17 cellular contexts compared by ENCODE assay signal in genomic region chr18:56076735-56077134, GRCh38.
DNase-seq lines count a peak whose midpoint lies in the region; ATAC-seq and TF ChIP-seq lines count a peak whose summit lies in the region.
"Had no signal": no experiment of that assay in that cellular context is flagged by ENCODE, and none has a peak within 500 bp of the region (broad histone marks: within the 10 kb centered on the region; RNA-seq: fewer than 3 reads in every experiment).

No MANE protein-coding gene starts in this region.

- H3K27me3 ChIP-seq in IMR-90 (ENCODE audit: control insufficient read depth, insufficient read depth, low read length) (no peaks in the 10 kb centered on the region), transverse colon (no peaks in the 10 kb centered on the region)
- H3K27me3 ChIP-seq: BLaER1 treated with 17β-estradiol and CSF1 and Interleukin-3, amounts not matched to agents 10 nM and 100 nM had no signal

- H2AFZ ChIP-seq in IMR-90 (replicated peaks; ENCODE audit: low read length, poor library complexity): no peak overlapping the region

- POLR2A ChIA-PET in IMR-90 (lab: Charles Lee; ENCODE audit: unreplicated experiment): no interaction called here

- no peak overlapping the region for H3K4ac ChIP-seq in IMR-90 (ENCODE audit: low read depth, low read length)

- CTCF ChIA-PET in IMR-90 (lab: Yijun Ruan, JAX): no interaction called here

- H2BK5ac ChIP-seq in IMR-90 (ENCODE audit: low read depth, low read length, poor library complexity, severe bottlenecking): no peak overlapping the region

- DNase-seq in Daoy (ENCODE audit: low read depth) (peak; percentile 18), IMR-90 (peak; percentile 30), RPMI7951 (ENCODE audit: low read depth) (peak; percentile 40), retina (peak; percentile 24), NCI-H146 (lab: John Stamatoyannopoulos, UW) (no peak), Ammon's horn (ENCODE audit: low spot score) (no peak), transverse colon (no peak), cardiac septum (ENCODE audit: low spot score) (no peak)
- DNase-seq: 8988T; Calu3; CD8-positive, alpha-beta T cell; DMS79 treated with DMSO at 0.1 percent for 48 hours; EL had no signal

- no peak overlapping the region for H2BK120ac ChIP-seq in IMR-90 (ENCODE audit: low read depth, low read length)

- no TSS peak for BruUV-seq in IMR-90 (replicated peaks; lab: Mats Ljungman, UMichigan)

- H3K9me1 ChIP-seq in IMR-90 (ENCODE audit: insufficient read depth, low read length): no peaks in the 10 kb centered on the region

- no peak overlapping the region for H2BK20ac ChIP-seq in IMR-90 (ENCODE audit: low read depth, low read length)

- no peak overlapping the region for H2AK9ac ChIP-seq in IMR-90 (replicated peaks; ENCODE audit: low read depth, low read length, poor library complexity)

- no peak for TF ChIP-seq CTCF in IMR-90 (conservative IDR thresholded peaks at IDR 0.05; ENCODE audit: low read depth, low read length)
- no peak for TF ChIP-seq CTCF in transverse colon (IDR thresholded peaks at IDR 0.05)

- no peak for TF ChIP-seq POLR2A in IMR-90 (IDR thresholded peaks at IDR 0.05; ENCODE audit: low read depth, low read length)
- TF ChIP-seq POLR2A in transverse colon (IDR thresholded peaks at IDR 0.05): no peak

- no peak overlapping the region for H2AK5ac ChIP-seq in IMR-90 (ENCODE audit: low read depth, low read length)

- peaks cover 3% of the 10 kb centered on the region; the same call in 1 of the 2 replicates for H3K9me3 ChIP-seq in IMR-90 (ENCODE audit: control insufficient read depth, insufficient read depth, low read length)
- H3K9me3 ChIP-seq in transverse colon: no peaks in the 10 kb centered on the region
- H3K9me3 ChIP-seq: HAP-1 had no signal

- H3K9ac ChIP-seq in IMR-90 (ENCODE audit: low read depth, low read length): no peak overlapping the region
- H3K9ac ChIP-seq: BLaER1 treated with 17β-estradiol and CSF1 and Interleukin-3, amounts not matched to agents 10 nM and 100 nM had no signal

- H3K18ac ChIP-seq in IMR-90 (ENCODE audit: low read depth, low read length): no peak overlapping the region

- H3K27ac ChIP-seq in IMR-90 (ENCODE audit: insufficient read depth, low read length): no peak overlapping the region
- H3K27ac ChIP-seq in transverse colon: no peak overlapping the region
- H3K27ac ChIP-seq: BLaER1 treated with 17β-estradiol and CSF1 and Interleukin-3, amounts not matched to agents 10 nM and 100 nM; HL-60 had no signal

- ATAC-seq in IMR-90 (ENCODE audit: low read depth): no peak
- ATAC-seq: CD8-positive, alpha-beta T cell; GM12878 had no signal

- no peak for TF ChIP-seq RAD21 in IMR-90 (IDR thresholded peaks at IDR 0.05; ENCODE audit: low read length)

- no peaks in the 10 kb centered on the region for H4K20me1 ChIP-seq in IMR-90 (ENCODE audit: insufficient read depth, low read length)
- H4K20me1 ChIP-seq: BLaER1 treated with 17β-estradiol and CSF1 and Interleukin-3, amounts not matched to agents 10 nM and 100 nM had no signal

- H3K14ac ChIP-seq in IMR-90 (replicated peaks; ENCODE audit: low read depth, low read length): no peak overlapping the region

- H3K4me1 ChIP-seq in IMR-90 (ENCODE audit: control insufficient read depth, insufficient read depth, low read length): no peaks in the 10 kb centered on the region
- H3K4me1 ChIP-seq in transverse colon: no peaks in the 10 kb centered on the region
- H3K4me1 ChIP-seq: HAP-1 had no signal

- no peak overlapping the region for H2BK15ac ChIP-seq in IMR-90 (ENCODE audit: low read depth, low read length)

- intact Hi-C loops in IMR-90 (cut with micrococcal nuclease): no loop called here
- intact Hi-C loops in transverse colon (cut with DNase I; ENCODE audit: low total_unique reads): no loop called here
- intact Hi-C loops in cardiac septum (cut with DNase I): no loop called here

- H3K23ac ChIP-seq in IMR-90 (ENCODE audit: low read depth, low read length): no peak overlapping the region

- no peak for TF ChIP-seq EP300 in transverse colon (IDR thresholded peaks at IDR 0.05; ENCODE audit: low read depth)

- no peak overlapping the region for H3K56ac ChIP-seq in IMR-90 (ENCODE audit: extremely low read depth, insufficient read depth, low read length)

- in situ Hi-C loops in IMR-90 (cut with MboI; ENCODE audit: low sequenced_read_pairs) (no loop called here), transverse colon (cut with MboI; ENCODE audit: low pct_ligation_motif_present in 1 of 4, low pct_unique_long_range_greater_than_20kb in 1 of 4, low sequenced_read_pairs in 3 of 4) (loop anchor here in 1 of 4 donors (25.0 kb wide), 1 partner anchor 486 kb away; no protein-coding TSS in a partner anchor)

- no peak overlapping the region for H4K8ac ChIP-seq in IMR-90 (ENCODE audit: low read depth in 2 of 2, low read length in 2 of 2)

- dilution Hi-C loops in IMR-90 (cut with HindIII; ENCODE audit: low sequenced_read_pairs, unreplicated experiment): no loop called here

- H3K4me3 ChIP-seq in IMR-90 (ENCODE audit: insufficient read depth, low read depth, low read length): no peak overlapping the region
- H3K4me3 ChIP-seq in transverse colon: no peak overlapping the region
- H3K4me3 ChIP-seq: BLaER1 treated with 17β-estradiol and CSF1 and Interleukin-3, amounts not matched to agents 10 nM and 100 nM; GM12878; HAP-1 had no signal

- no peak overlapping the region for H4K5ac ChIP-seq in IMR-90 (ENCODE audit: low read depth, low read length)

- no peak overlapping the region for H4K91ac ChIP-seq in IMR-90 (ENCODE audit: insufficient read depth, low read depth, low read length)

- H3K36me3 ChIP-seq in IMR-90 (ENCODE audit: control insufficient read depth, insufficient read depth, low read length) (no peaks in the 10 kb centered on the region), transverse colon (no peaks in the 10 kb centered on the region)
- H3K36me3 ChIP-seq: BLaER1 treated with 17β-estradiol and CSF1 and Interleukin-3, amounts not matched to agents 10 nM and 100 nM; HAP-1 had no signal

- no CpG with 5 or more reads among the region's 1 CpG for WGBS in IMR-90 (ENCODE audit: extremely low coverage in 2 of 2, insufficient read length in 1 of 2), 2 experiments
- WGBS in transverse colon (ENCODE audit: low coverage in 1 of 2), 2 donors: 84% methylated on average over 1 of the region's 1 CpG; no CpG with 5 or more reads in 1 of the 2 donors

- no peak overlapping the region for H3K4me2 ChIP-seq in IMR-90 (ENCODE audit: low read depth, low read length)
- H3K4me2 ChIP-seq: BLaER1 treated with 17β-estradiol and CSF1 and Interleukin-3, amounts not matched to agents 10 nM and 100 nM had no signal

- no peaks in the 10 kb centered on the region for H3K79me1 ChIP-seq in IMR-90 (ENCODE audit: low read depth in 1 of 2, low read length in 2 of 2)

TF ChIP-seq in IMR-90, 13 proteins besides CTCF, POLR2A, EP300 and RAD21:
- TF ChIP-seq CEBPB (IDR thresholded peaks at IDR 0.05; ENCODE audit: low read depth, low read length) (no peak), CHD1 (IDR thresholded peaks at IDR 0.05; ENCODE audit: low read depth, low read length) (no peak)

Comparison
In these comparisons a context has a peak if more than half of its experiments do, and no peak if none do; other contexts are left out.
1. DNase-seq: peak in Daoy (single experiment), IMR-90 (single experiment), RPMI7951 (single experiment) and retina (single experiment); none in NCI-H146 (single experiment), Ammon's horn (single experiment), transverse colon (single experiment) and cardiac septum (single experiment).